ENCODE assay signal across 1 cellular context in genomic region chr9:16505159-16505558, GRCh38.
TF ChIP-seq lines count a peak whose summit lies in the region.

No MANE protein-coding gene starts in this region.

TF ChIP-seq in IMR-90, 13 proteins besides CTCF, POLR2A, EP300 and RAD21 (continued from another document):
- TF ChIP-seq FOS (IDR thresholded peaks at IDR 0.05; ENCODE audit: low read depth, low read length) (no peak), BHLHE40 (IDR thresholded peaks at IDR 0.05; ENCODE audit: low read depth, low read length) (peak; percentile 51; the same call in 1 of the 2 replicates), CEBPB (IDR thresholded peaks at IDR 0.05; ENCODE audit: low read depth, low read length) (no peak), USF2 (IDR thresholded peaks at IDR 0.05; ENCODE audit: low read depth, low read length) (no peak), SMC3 (IDR thresholded peaks at IDR 0.05; ENCODE audit: low read depth, low read length) (no peak; the same call in 1 of the 2 replicates), MAZ (IDR thresholded peaks at IDR 0.05; ENCODE audit: borderline replicate concordance, low read depth, low read length) (no peak)
